ENCODE assay signal across 12 cellular contexts in genomic region chr7:122303971-122304603, GRCh38. TPM values are rescaled to one million over a fixed set of nuclear protein-coding genes. Genes with fewer than 3 reads are reported as not detected.
DNase-seq lines count a peak whose midpoint lies in the region; ATAC-seq and TF ChIP-seq lines count a peak whose summit lies in the region.
"Had no signal": no experiment of that assay in that cellular context is flagged by ENCODE, and none has a peak within 500 bp of the region (broad histone marks: within the 10 kb centered on the region; RNA-seq: fewer than 3 reads in every experiment).

No MANE protein-coding gene starts in this region.

- H3K27ac ChIP-seq in 22Rv1, result peak overlapping the region; percentile 85
- H3K27ac ChIP-seq in caudate nucleus (ENCODE audit: low read depth, low read length), result peak overlapping the region; percentile 71

- intact Hi-C loops in mucosa of descending colon (cut with DNase I, micrococcal nuclease), result no loop called here

- H3K4me3 ChIP-seq in mucosa of descending colon, result no peak overlapping the region

- peaks cover 30% of the 10 kb centered on the region for H3K4me1 ChIP-seq in mucosa of descending colon (ENCODE audit: low read depth)

- DNase-seq in ELF-1 (ENCODE audit: low read depth, low spot score) (peak; percentile 61), caudate nucleus (lab: John Stamatoyannopoulos, UW) (peak in 5 of 61 donors; percentile 26 to 75 (median 38)), mucosa of descending colon (peak in 2 of 3 donors; percentile 42 to 46), dedifferentiated amniotic fluid mesenchymal stem cell (ENCODE audit: extremely low spot score) (no peak)
- DNase-seq: activated CD4-positive, alpha-beta memory T cell treated with anti-CD3 and anti-CD28 coated beads, Interleukin-2, amount 10 ng/mL, durations not matched to agents 7 days and 5 days; foreskin fibroblast had no signal

- ATAC-seq in mucosa of descending colon (peak; percentile 36), GM19397 (IDR thresholded peaks at IDR 0.05; ENCODE audit: unreplicated experiment) (no peak), HG03139 (IDR thresholded peaks at IDR 0.05; ENCODE audit: unreplicated experiment) (no peak), HG02571 (IDR thresholded peaks at IDR 0.05; ENCODE audit: unreplicated experiment) (no peak)

- H3K36me3 ChIP-seq in mucosa of descending colon (ENCODE audit: low read depth), result no peaks in the 10 kb centered on the region

- no peaks in the 10 kb centered on the region for H3K9me3 ChIP-seq in mucosa of descending colon

- TF ChIP-seq CTCF in 22Rv1 (IDR thresholded peaks at IDR 0.05), result no peak
- no peak for TF ChIP-seq CTCF in mucosa of descending colon (IDR thresholded peaks at IDR 0.05)

RNA-seq across cellular contexts. Expression of gene FEZF1, which starts 0.5 kb away (rescaled TPM):
- total RNA-seq in mucosa of descending colon, result not detected
- total RNA-seq: activated CD4-positive, alpha-beta memory T cell treated with anti-CD3 and anti-CD28 coated beads, Interleukin-2, amount 10 ng/mL, durations not matched to agents 7 days and 5 days; myocyte; urinary bladder had no signal
